In the genomic region with DNA sequence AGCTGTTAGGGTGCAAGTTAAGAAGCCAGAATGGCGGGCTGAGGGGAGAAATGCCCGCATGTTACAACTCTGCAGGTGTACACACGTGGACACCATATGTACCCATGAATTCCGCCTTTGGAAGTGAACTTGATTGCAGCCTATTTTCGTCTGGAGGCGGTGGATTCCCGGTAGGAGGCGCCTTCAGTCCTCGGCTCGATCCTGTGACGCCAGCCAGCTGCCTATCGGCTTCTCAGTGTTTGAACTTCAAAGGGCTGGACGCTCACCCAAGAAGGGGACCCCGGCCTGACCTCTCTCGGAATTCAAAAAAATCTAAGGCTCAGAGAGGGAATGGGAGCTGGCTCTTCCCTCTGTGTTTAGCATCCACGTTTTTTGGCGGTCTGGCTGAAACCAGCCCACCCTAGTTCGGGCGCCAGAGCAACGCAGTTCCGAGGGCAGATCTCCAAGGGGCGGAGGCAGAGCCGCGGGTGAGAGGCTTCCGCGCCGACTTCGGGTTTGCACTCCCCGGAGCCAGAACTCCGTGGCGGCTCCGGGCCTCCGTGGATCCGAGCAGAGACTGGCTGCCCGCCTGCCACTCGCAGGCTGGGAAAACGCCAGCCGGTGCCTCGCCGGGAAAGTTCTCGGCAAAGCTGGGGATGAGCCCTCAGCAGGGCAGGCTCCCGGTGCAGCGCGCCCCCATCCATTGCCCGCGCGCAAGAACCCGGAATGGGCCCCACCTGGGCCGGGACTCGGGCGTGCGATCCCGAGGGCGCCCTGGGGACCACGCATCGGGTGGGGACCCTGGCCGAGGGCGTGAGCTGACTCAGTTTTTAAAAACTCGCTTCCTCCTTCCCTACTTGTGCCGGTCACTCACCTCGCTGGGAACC, we compare ENCODE assay signal across 8 cellular contexts. TPM values are rescaled to one million over a fixed set of nuclear protein-coding genes. Genes with fewer than 3 reads are reported as not detected.
DNase-seq lines count a peak whose midpoint lies in the region; ATAC-seq and TF ChIP-seq lines count a peak whose summit lies in the region.

No MANE protein-coding gene starts in this region.

- H3K27ac Mint-ChIP-seq in activated naive CD4-positive, alpha-beta T cell treated with anti-CD3 and anti-CD28 coated beads for 36 hours = no peak overlapping the region
- H3K27ac Mint-ChIP-seq in WTC11 = peak overlapping the region; percentile 82; the same call in 1 of the 2 replicates

- no peaks in the 10 kb centered on the region for H3K36me3 ChIP-seq in mucosa of rectum (ENCODE audit: control insufficient read depth in 2 of 2, insufficient read depth in 2 of 2, low read length in 2 of 2)
- no peaks in the 10 kb centered on the region for H3K36me3 ChIP-seq in upper lobe of right lung

- peak overlapping the region; percentile 51 for H3K4me3 Mint-ChIP-seq in activated naive CD4-positive, alpha-beta T cell treated with anti-CD3 and anti-CD28 coated beads for 36 hours
- H3K4me3 Mint-ChIP-seq in WTC11 = peak overlapping the region; percentile 94

- intact Hi-C loops in activated naive CD4-positive, alpha-beta T cell treated with anti-CD3 and anti-CD28 coated beads for 36 hours (cut with micrococcal nuclease) = loop anchor here (1.0 to 2.0 kb wide), 2 partner anchors 24 to 120 kb away; no protein-coding TSS in a partner anchor
- intact Hi-C loops in upper lobe of right lung (cut with DNase I) = loop anchor here (10.0 kb wide), 1 partner anchor 122 kb away; no protein-coding TSS in a partner anchor

- no peaks in the 10 kb centered on the region for H3K36me3 Mint-ChIP-seq in activated naive CD4-positive, alpha-beta T cell treated with anti-CD3 and anti-CD28 coated beads for 36 hours (ENCODE audit: low read depth)
- H3K36me3 Mint-ChIP-seq in WTC11 = no peaks in the 10 kb centered on the region

- ATAC-seq in WTC11 (peak; percentile 25), upper lobe of right lung (peak; percentile 76), GM21529 (IDR thresholded peaks at IDR 0.05; ENCODE audit: unreplicated experiment) (no peak)

- H3K27ac ChIP-seq in mucosa of rectum (ENCODE audit: low read depth in 2 of 2, low read length in 2 of 2) = peak overlapping the region; percentile 93 to 95
- peak overlapping the region; percentile 91 for H3K27ac ChIP-seq in upper lobe of right lung

- POLR2A ChIA-PET in WTC11 (lab: Charles Lee) = interaction anchor here (0.6 to 1.0 kb wide), 2 partner anchors 46 to 994 kb away, joined by 3 to 4 read pairs; no protein-coding TSS in a partner anchor

- H3K4me1 ChIP-seq in mucosa of rectum (ENCODE audit: control insufficient read depth in 2 of 2, insufficient read depth in 2 of 2, low read length in 2 of 2) (peaks cover 16 to 20% of the 10 kb centered on the region in 2 donors), upper lobe of right lung (peaks cover 15% of the 10 kb centered on the region)

- peak overlapping the region; percentile 80 to 83 for H3K4me3 ChIP-seq in mucosa of rectum (ENCODE audit: low read length in 2 of 2)
- peak overlapping the region; percentile 59 for H3K4me3 ChIP-seq in upper lobe of right lung

- CTCF ChIA-PET in activated naive CD4-positive, alpha-beta T cell treated with anti-CD3 and anti-CD28 coated beads for 36 hours (lab: Charles Lee) = interaction anchor here (0.8 to 2.0 kb wide), 7 partner anchors 8 to 152 kb away, joined by 3 to 8 read pairs (median 4); no protein-coding TSS in a partner anchor
- CTCF ChIA-PET in WTC11 (lab: Charles Lee) = interaction anchor here (0.6 to 5.8 kb wide), 35 partner anchors 12 to 285 kb away, joined by 3 to 60 read pairs (median 4); partner anchors contain the start of gene FHAD1

- peak overlapping the region; percentile 81 to 90 for H3K9ac ChIP-seq in mucosa of rectum (ENCODE audit: low read depth in 1 of 2, low read length in 2 of 2)

- H3K9me3 Mint-ChIP-seq in activated naive CD4-positive, alpha-beta T cell treated with anti-CD3 and anti-CD28 coated beads for 36 hours = no peaks in the 10 kb centered on the region
- H3K9me3 Mint-ChIP-seq in WTC11 = peaks cover 5% of the 10 kb centered on the region

- DNase-seq in activated naive CD4-positive, alpha-beta T cell treated with anti-CD3 and anti-CD28 coated beads for 36 hours = peak; percentile 74
- DNase-seq in activated naive CD4-positive, alpha-beta T cell treated with Interleukin-2 at 50 U/mL for 16 hours = no peak
- DNase-seq in NCI-H2107 (lab: John Stamatoyannopoulos, UW) = peak; percentile 15
- DNase-seq in WTC11 (ENCODE audit: low spot score) = peak; percentile 83
- peak; percentile 87 for DNase-seq in fibroblast of peridontal ligament (ENCODE audit: extremely low read depth)
- peak; percentile 92 for DNase-seq in upper lobe of right lung

- H3K27me3 ChIP-seq in mucosa of rectum (ENCODE audit: control insufficient read depth in 2 of 2, insufficient read depth in 2 of 2, low read length in 2 of 2) (no peaks in the 10 kb centered on the region), upper lobe of right lung (no peaks in the 10 kb centered on the region)

- H3K9me3 ChIP-seq in mucosa of rectum (ENCODE audit: control insufficient read depth in 2 of 2, low read length in 2 of 2) (no peaks in the 10 kb centered on the region), upper lobe of right lung (no peaks in the 10 kb centered on the region)

- peaks cover 30% of the 10 kb centered on the region for H3K4me1 Mint-ChIP-seq in activated naive CD4-positive, alpha-beta T cell treated with anti-CD3 and anti-CD28 coated beads for 36 hours (ENCODE audit: low read depth)
- H3K4me1 Mint-ChIP-seq in WTC11 = peaks cover 41% of the 10 kb centered on the region

- TF ChIP-seq CTCF in WTC11 (IDR thresholded peaks at IDR 0.05) (no peak), upper lobe of right lung (IDR thresholded peaks at IDR 0.05) (peak; percentile 58)

- peaks cover 46% of the 10 kb centered on the region for H3K27me3 Mint-ChIP-seq in activated naive CD4-positive, alpha-beta T cell treated with anti-CD3 and anti-CD28 coated beads for 36 hours (ENCODE audit: low read depth)
- H3K27me3 Mint-ChIP-seq in WTC11 (ENCODE audit: low read depth) = peaks cover 26% of the 10 kb centered on the region

TF ChIP-seq in WTC11, 78 proteins besides CTCF, POLR2A, EP300 and RAD21:
- TF ChIP-seq SP1 (CRISPR knock-in tag; conservative IDR thresholded peaks at IDR 0.05) (peak; percentile 24), ZNF423 (CRISPR knock-in tag; IDR thresholded peaks at IDR 0.05) (no peak), ESRRA (CRISPR knock-in tag; IDR thresholded peaks at IDR 0.05; ENCODE audit: borderline replicate concordance) (0 out of 2 replicates have a peak, but pooled peaks have one; percentile 54), KAT7 (CRISPR knock-in tag; IDR thresholded peaks at IDR 0.05; ENCODE audit: borderline replicate concordance) (peak; percentile 90; the same call in 1 of the 2 replicates), GABPB1 (CRISPR knock-in tag; IDR thresholded peaks at IDR 0.05) (peak; percentile 17; the same call in 1 of the 2 replicates), RELA (CRISPR knock-in tag; IDR thresholded peaks at IDR 0.05; ENCODE audit: borderline replicate concordance) (0 out of 2 replicates have a peak, but pooled peaks have one; percentile 15)
- TF ChIP-seq, protein P1, sequence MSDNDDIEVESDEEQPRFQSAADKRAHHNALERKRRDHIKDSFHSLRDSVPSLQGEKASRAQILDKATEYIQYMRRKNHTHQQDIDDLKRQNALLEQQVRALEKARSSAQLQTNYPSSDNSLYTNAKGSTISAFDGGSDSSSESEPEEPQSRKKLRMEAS (CRISPR knock-in tag; IDR thresholded peaks at IDR 0.05) = 0 out of 2 replicates have a peak, but pooled peaks have one; percentile 40
- TF ChIP-seq, protein P2, sequence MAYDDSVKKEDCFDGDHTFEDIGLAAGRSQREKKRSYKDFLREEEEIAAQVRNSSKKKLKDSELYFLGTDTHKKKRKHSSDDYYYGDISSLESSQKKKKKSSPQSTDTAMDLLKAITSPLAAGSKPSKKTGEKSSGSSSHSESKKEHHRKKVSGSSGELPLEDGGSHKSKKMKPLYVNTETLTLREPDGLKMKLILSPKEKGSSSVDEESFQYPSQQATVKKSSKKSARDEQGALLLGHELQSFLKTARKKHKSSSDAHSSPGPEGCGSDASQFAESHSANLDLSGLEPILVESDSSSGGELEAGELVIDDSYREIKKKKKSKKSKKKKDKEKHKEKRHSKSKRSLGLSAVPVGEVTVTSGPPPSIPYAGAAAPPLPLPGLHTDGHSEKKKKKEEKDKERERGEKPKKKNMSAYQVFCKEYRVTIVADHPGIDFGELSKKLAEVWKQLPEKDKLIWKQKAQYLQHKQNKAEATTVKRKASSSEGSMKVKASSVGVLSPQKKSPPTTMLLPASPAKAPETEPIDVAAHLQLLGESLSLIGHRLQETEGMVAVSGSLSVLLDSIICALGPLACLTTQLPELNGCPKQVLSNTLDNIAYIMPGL (CRISPR knock-in tag; IDR thresholded peaks at IDR 0.05) = peak; percentile 88
- TF ChIP-seq, protein P3, sequence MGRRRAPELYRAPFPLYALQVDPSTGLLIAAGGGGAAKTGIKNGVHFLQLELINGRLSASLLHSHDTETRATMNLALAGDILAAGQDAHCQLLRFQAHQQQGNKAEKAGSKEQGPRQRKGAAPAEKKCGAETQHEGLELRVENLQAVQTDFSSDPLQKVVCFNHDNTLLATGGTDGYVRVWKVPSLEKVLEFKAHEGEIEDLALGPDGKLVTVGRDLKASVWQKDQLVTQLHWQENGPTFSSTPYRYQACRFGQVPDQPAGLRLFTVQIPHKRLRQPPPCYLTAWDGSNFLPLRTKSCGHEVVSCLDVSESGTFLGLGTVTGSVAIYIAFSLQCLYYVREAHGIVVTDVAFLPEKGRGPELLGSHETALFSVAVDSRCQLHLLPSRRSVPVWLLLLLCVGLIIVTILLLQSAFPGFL (CRISPR knock-in tag; IDR thresholded peaks at IDR 0.05; ENCODE audit: borderline replicate concordance) = no peak

RNA-seq across cellular contexts. Expression of gene TMEM51, which starts 1.0 kb away (rescaled TPM):
- total RNA-seq in activated naive CD4-positive, alpha-beta T cell treated with anti-CD3 and anti-CD28 coated beads for 36 hours = under 1 TPM; 0.14 to 0.15 TPM
- 9.2 to 10.4 TPM (median 9.4 TPM) in 3 replicates for total RNA-seq in WTC11 (2021)
- total RNA-seq in upper lobe of right lung = 14.7 TPM
